Comparison of ENCODE assay signal across 19 cellular contexts in genomic region chr14:67370830-67371229, GRCh38. TPM values are rescaled to one million over a fixed set of nuclear protein-coding genes. Genes with fewer than 3 reads are reported as not detected.
DNase-seq lines count a peak whose midpoint lies in the region; ATAC-seq, FAIRE-seq and TF ChIP-seq lines count a peak whose summit lies in the region.
"Had no signal": no experiment of that assay in that cellular context is flagged by ENCODE, and none has a peak within 500 bp of the region (broad histone marks: within the 10 kb centered on the region; RNA-seq: fewer than 3 reads in every experiment).

No MANE protein-coding gene starts in this region.

- no peaks in the 10 kb centered on the region for H3K27me3 Mint-ChIP-seq in activated naive CD4-positive, alpha-beta T cell treated with anti-CD3 and anti-CD28 coated beads, Interleukin-2, amount 50 U/mL, for 24 hours
- H3K27me3 Mint-ChIP-seq: natural killer cell treated with Interleukin-12 subunit alpha and Interleukin-12 subunit beta and Interleukin-15 and Interleukin-18, amount 100 ng/mL, for 72 hours had no signal

- no peak overlapping the region for H3K4me3 ChIP-seq in astrocyte of the spinal cord (ENCODE audit: low read depth, low read length)
- H3K4me3 ChIP-seq: cardiac muscle cell, heart right ventricle, psoas muscle, stomach, vagina had no signal

- H3K9me3 Mint-ChIP-seq in activated naive CD4-positive, alpha-beta T cell treated with anti-CD3 and anti-CD28 coated beads, Interleukin-2, amount 50 U/mL, for 24 hours, result no peaks in the 10 kb centered on the region
- H3K9me3 Mint-ChIP-seq: natural killer cell treated with Interleukin-12 subunit alpha and Interleukin-12 subunit beta and Interleukin-15 and Interleukin-18, amount 100 ng/mL, for 72 hours had no signal

- peak; percentile 89 for FAIRE-seq in urothelium cell line (lab: Jason Lieb, UNC)

- peaks cover 71% of the 10 kb centered on the region for H3K4me1 Mint-ChIP-seq in activated naive CD4-positive, alpha-beta T cell treated with anti-CD3 and anti-CD28 coated beads, Interleukin-2, amount 50 U/mL, for 24 hours

- peak overlapping the region; percentile 33 for H3K4me3 Mint-ChIP-seq in activated naive CD4-positive, alpha-beta T cell treated with anti-CD3 and anti-CD28 coated beads, Interleukin-2, amount 50 U/mL, for 24 hours
- H3K4me3 Mint-ChIP-seq: natural killer cell treated with Interleukin-12 subunit alpha and Interleukin-12 subunit beta and Interleukin-15 and Interleukin-18, amount 100 ng/mL, for 72 hours had no signal

- TF ChIP-seq CTCF in astrocyte of the spinal cord (IDR thresholded peaks at IDR 0.05; ENCODE audit: low read depth, low read length), result no peak

- no peak for ATAC-seq in HG02973 (IDR thresholded peaks at IDR 0.05; ENCODE audit: unreplicated experiment)
- no peak for ATAC-seq in HG02623 (IDR thresholded peaks at IDR 0.05; ENCODE audit: unreplicated experiment)
- ATAC-seq: heart right ventricle; natural killer cell treated with Interleukin-12 subunit alpha and Interleukin-12 subunit beta and Interleukin-15 and Interleukin-18, amount 100 ng/mL, for 72 hours; psoas muscle had no signal

- peak overlapping the region; percentile 35 for H3K27ac Mint-ChIP-seq in activated naive CD4-positive, alpha-beta T cell treated with anti-CD3 and anti-CD28 coated beads, Interleukin-2, amount 50 U/mL, for 24 hours
- H3K27ac Mint-ChIP-seq: natural killer cell treated with Interleukin-12 subunit alpha and Interleukin-12 subunit beta and Interleukin-15 and Interleukin-18, amount 100 ng/mL, for 72 hours had no signal

- DNase-seq in activated naive CD4-positive, alpha-beta T cell treated with anti-CD3 and anti-CD28 coated beads, Interleukin-2, amount 50 U/mL, for 16 hours, result no peak
- peak; percentile 83 for DNase-seq in M059J (ENCODE audit: low read depth)
- peak; percentile 25 for DNase-seq in astrocyte of the spinal cord (ENCODE audit: low read depth, low spot score)
- DNase-seq in urothelium cell line (ENCODE audit: low spot score), result no peak
- DNase-seq in stimulated activated naive CD4-positive, alpha-beta T cell treated with Interleukin-2 at 50 U/mL for 16 hours (lab: John Stamatoyannopoulos, UW), result no peak
- DNase-seq: activated CD4-positive, alpha-beta T cell treated with anti-CD3 and anti-CD28 coated beads, Interleukin-2, amount 50 U/mL, for 48 hours; Calu3; heart right ventricle; islet precursor cell; NCI-H2029; NCI-H524; psoas muscle; stomach had no signal

- H3K36me3 Mint-ChIP-seq in activated naive CD4-positive, alpha-beta T cell treated with anti-CD3 and anti-CD28 coated beads, Interleukin-2, amount 50 U/mL, for 24 hours, result peaks cover 25% of the 10 kb centered on the region

- in situ Hi-C loops in astrocyte of the spinal cord (cut with HindIII; ENCODE audit: low sequenced_read_pairs), result no loop called here

RNA-seq across cellular contexts. Expression of gene EIF2S1, which starts 10.7 kb away (rescaled TPM):
- total RNA-seq in M059J (2014; rRNA removed; shearing (Covaris generic)), result 304 and 324 TPM in 2 replicates

RNA-seq across cellular contexts. Expression of gene ATP6V1D, which starts 11.2 kb away (rescaled TPM):
- total RNA-seq in M059J (2014; rRNA removed; shearing (Covaris generic)), result 194 and 202 TPM in 2 replicates

RNA-seq across cellular contexts. Expression of gene PLEK2, which starts 41.1 kb away (rescaled TPM):
- total RNA-seq in M059J (2014; rRNA removed; shearing (Covaris generic)), result not detected in 2 replicates
- total RNA-seq: natural killer cell treated with Interleukin-12 subunit alpha and Interleukin-12 subunit beta and Interleukin-15 and Interleukin-18, amount 100 ng/mL, for 72 hours had no signal

Comparison
In these comparisons a context has a peak if more than half of its experiments do, and no peak if none do; other contexts are left out.
1. DNase-seq: peak in M059J (single experiment) and astrocyte of the spinal cord (single experiment); none in activated naive CD4-positive, alpha-beta T cell treated with anti-CD3 and anti-CD28 coated beads, Interleukin-2, amount 50 U/mL, for 16 hours (single experiment), urothelium cell line (single experiment) and stimulated activated naive CD4-positive, alpha-beta T cell treated with Interleukin-2 at 50 U/mL for 16 hours (single experiment).